18 cellular contexts compared by ENCODE assay signal in the genomic region with DNA sequence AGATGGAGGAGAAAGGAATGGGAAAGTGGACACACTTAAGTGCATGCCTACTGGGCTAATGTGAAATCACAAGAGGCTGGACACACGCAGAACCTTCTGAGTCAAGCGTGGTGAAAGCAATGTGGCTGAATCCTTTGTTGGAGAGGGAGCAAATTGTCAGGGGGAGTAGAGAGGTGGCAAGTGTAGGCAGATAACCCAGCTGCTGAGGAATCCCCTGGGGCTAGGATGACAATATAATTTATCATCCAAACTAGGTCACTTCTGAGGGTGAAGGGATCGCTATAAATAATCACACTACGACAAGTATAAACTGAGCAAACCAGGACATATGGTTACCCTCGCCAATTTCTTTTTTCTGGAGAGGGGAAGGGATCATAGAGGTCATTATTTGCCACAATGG. TPM values are rescaled to one million over a fixed set of nuclear protein-coding genes. Genes with fewer than 3 reads are reported as not detected.
DNase-seq lines count a peak whose midpoint lies in the region; ATAC-seq and TF ChIP-seq lines count a peak whose summit lies in the region.
"Had no signal": no experiment of that assay in that cellular context is flagged by ENCODE, and none has a peak within 500 bp of the region (broad histone marks: within the 10 kb centered on the region; RNA-seq: fewer than 3 reads in every experiment).

No MANE protein-coding gene starts in this region.

- ATAC-seq in T-helper 17 cell, result no peak
- ATAC-seq: activated CD4-positive, CD25-positive, alpha-beta regulatory T cell treated with anti-CD3 and anti-CD28 coated beads, Interleukin-2, amount 50 U/mL, for 24 hours had no signal

- peaks cover 0 to 68% (median 0%) of the 10 kb centered on the region in 3 donors for H3K36me3 ChIP-seq in Peyer's patch

- peaks cover 2% of the 10 kb centered on the region for H3K9me3 ChIP-seq in T-helper 17 cell (ENCODE audit: control insufficient read depth, low read length, poor library complexity, severe bottlenecking)
- no peaks in the 10 kb centered on the region for H3K9me3 ChIP-seq in Peyer's patch

- CTCF ChIA-PET in activated CD4-positive, alpha-beta memory T cell treated with anti-CD3 and anti-CD28 coated beads for 36 hours (lab: Charles Lee), result no interaction called here

- no peak overlapping the region for H3K4me3 ChIP-seq in Peyer's patch
- H3K4me3 ChIP-seq: lung had no signal

- no peaks in the 10 kb centered on the region for H3K4me1 ChIP-seq in Peyer's patch

- DNase-seq in Daoy (ENCODE audit: low read depth) (peak; percentile 11), LHCN-M2 (ENCODE audit: low read depth) (peak; percentile 71), T-helper 17 cell (no peak), mesothelial cell of epicardium (ENCODE audit: low spot score in 2 of 2, unreplicated experiment in 2 of 2) (no peak), Peyer's patch (no peak)
- no peak for DNase-seq in activated CD4-positive, alpha-beta T cell treated with anti-CD3 and anti-CD28 coated beads, Interleukin-2, amount 10 ng/mL, durations not matched to agents 24 days and 14 days
- DNase-seq in activated CD4-positive, alpha-beta memory T cell treated with anti-CD3 and anti-CD28 coated beads for 36 hours, result no peak
- no peak for DNase-seq in activated T-cell treated with anti-CD3 and anti-CD28 coated beads, Interleukin-2, amount 50 U/mL, for 24 hours
- DNase-seq: activated CD8-positive, alpha-beta memory T cell treated with anti-CD3 and anti-CD28 coated beads, Interleukin-2, amount 50 U/mL, for 4 hours; activated naive CD4-positive, alpha-beta T cell; brain microvascular endothelial cell; DMS 273 treated with DMSO at 0.1 percent for 48 hours; effector CD4-positive, alpha-beta T cell; NCI-H1105; NCI-H510A treated with DMSO at 0.1 percent for 48 hours; T-helper 1 cell had no signal

- H3K27ac Mint-ChIP-seq in T-helper 17 cell, result peak overlapping the region; percentile 59
- peak overlapping the region; percentile 43 for H3K27ac Mint-ChIP-seq in mesothelial cell of epicardium
- no peak overlapping the region for H3K27ac Mint-ChIP-seq in activated CD4-positive, alpha-beta T cell treated with anti-CD3 and anti-CD28 coated beads, Interleukin-2, amount 10 ng/mL, durations not matched to agents 24 days and 14 days
- H3K27ac Mint-ChIP-seq in activated CD4-positive, alpha-beta memory T cell treated with anti-CD3 and anti-CD28 coated beads for 36 hours, result no peak overlapping the region
- H3K27ac Mint-ChIP-seq in activated T-cell treated with anti-CD3 and anti-CD28 coated beads, Interleukin-2, amount 50 U/mL, for 24 hours, result no peak overlapping the region

- H3K36me3 Mint-ChIP-seq in T-helper 17 cell (ENCODE audit: low read depth) (peaks cover 8% of the 10 kb centered on the region), mesothelial cell of epicardium (peaks cover 24% of the 10 kb centered on the region)
- H3K36me3 Mint-ChIP-seq in activated CD4-positive, alpha-beta T cell treated with anti-CD3 and anti-CD28 coated beads, Interleukin-2, amount 10 ng/mL, durations not matched to agents 24 days and 14 days (ENCODE audit: low read depth), result peaks cover 58% of the 10 kb centered on the region
- H3K36me3 Mint-ChIP-seq in activated CD4-positive, alpha-beta memory T cell treated with anti-CD3 and anti-CD28 coated beads for 36 hours, result peaks cover 26% of the 10 kb centered on the region
- H3K36me3 Mint-ChIP-seq in activated T-cell treated with anti-CD3 and anti-CD28 coated beads, Interleukin-2, amount 50 U/mL, for 24 hours (ENCODE audit: low read depth), result peaks cover 97% of the 10 kb centered on the region

- POLR2A ChIA-PET in activated CD4-positive, alpha-beta memory T cell treated with anti-CD3 and anti-CD28 coated beads for 36 hours (lab: Charles Lee), result no interaction called here

- no peaks in the 10 kb centered on the region for H3K27me3 Mint-ChIP-seq in T-helper 17 cell
- H3K27me3 Mint-ChIP-seq in mesothelial cell of epicardium (ENCODE audit: low read depth), result no peaks in the 10 kb centered on the region
- no peaks in the 10 kb centered on the region for H3K27me3 Mint-ChIP-seq in activated CD4-positive, alpha-beta T cell treated with anti-CD3 and anti-CD28 coated beads, Interleukin-2, amount 10 ng/mL, durations not matched to agents 24 days and 14 days
- no peaks in the 10 kb centered on the region for H3K27me3 Mint-ChIP-seq in activated CD4-positive, alpha-beta memory T cell treated with anti-CD3 and anti-CD28 coated beads for 36 hours
- H3K27me3 Mint-ChIP-seq in activated T-cell treated with anti-CD3 and anti-CD28 coated beads, Interleukin-2, amount 50 U/mL, for 24 hours, result no peaks in the 10 kb centered on the region

- TF ChIP-seq CTCF in mesothelial cell of epicardium (IDR thresholded peaks at IDR 0.05; ENCODE audit: unreplicated experiment), result no peak
- TF ChIP-seq CTCF in Peyer's patch (IDR thresholded peaks at IDR 0.05), result no peak

- intact Hi-C loops in activated CD4-positive, alpha-beta T cell treated with anti-CD3 and anti-CD28 coated beads, Interleukin-2, amount 10 ng/mL, durations not matched to agents 24 days and 14 days (cut with micrococcal nuclease), result no loop called here
- intact Hi-C loops in activated CD4-positive, alpha-beta memory T cell treated with anti-CD3 and anti-CD28 coated beads for 36 hours (cut with micrococcal nuclease), result no loop called here

- H3K27ac ChIP-seq in Peyer's patch, result no peak overlapping the region
- H3K27ac ChIP-seq: brain microvascular endothelial cell had no signal

- no peaks in the 10 kb centered on the region for H3K9me3 Mint-ChIP-seq in mesothelial cell of epicardium
- no peaks in the 10 kb centered on the region for H3K9me3 Mint-ChIP-seq in activated CD4-positive, alpha-beta T cell treated with anti-CD3 and anti-CD28 coated beads, Interleukin-2, amount 10 ng/mL, durations not matched to agents 24 days and 14 days
- H3K9me3 Mint-ChIP-seq in activated CD4-positive, alpha-beta memory T cell treated with anti-CD3 and anti-CD28 coated beads for 36 hours, result no peaks in the 10 kb centered on the region
- no peaks in the 10 kb centered on the region for H3K9me3 Mint-ChIP-seq in activated T-cell treated with anti-CD3 and anti-CD28 coated beads, Interleukin-2, amount 50 U/mL, for 24 hours

- peaks cover 5% of the 10 kb centered on the region for H3K4me1 Mint-ChIP-seq in T-helper 17 cell
- peaks cover 7% of the 10 kb centered on the region for H3K4me1 Mint-ChIP-seq in mesothelial cell of epicardium
- H3K4me1 Mint-ChIP-seq in activated CD4-positive, alpha-beta T cell treated with anti-CD3 and anti-CD28 coated beads, Interleukin-2, amount 10 ng/mL, durations not matched to agents 24 days and 14 days, result peaks cover 8% of the 10 kb centered on the region
- peaks cover 14% of the 10 kb centered on the region for H3K4me1 Mint-ChIP-seq in activated CD4-positive, alpha-beta memory T cell treated with anti-CD3 and anti-CD28 coated beads for 36 hours (ENCODE audit: low read depth)
- peaks cover 32% of the 10 kb centered on the region for H3K4me1 Mint-ChIP-seq in activated T-cell treated with anti-CD3 and anti-CD28 coated beads, Interleukin-2, amount 50 U/mL, for 24 hours (ENCODE audit: low read depth)

- H3K27me3 ChIP-seq in Peyer's patch, result no peaks in the 10 kb centered on the region
- H3K27me3 ChIP-seq: brain microvascular endothelial cell had no signal

- H3K4me3 Mint-ChIP-seq in T-helper 17 cell, result no peak overlapping the region
- no peak overlapping the region for H3K4me3 Mint-ChIP-seq in mesothelial cell of epicardium
- H3K4me3 Mint-ChIP-seq in activated CD4-positive, alpha-beta T cell treated with anti-CD3 and anti-CD28 coated beads, Interleukin-2, amount 10 ng/mL, durations not matched to agents 24 days and 14 days, result no peak overlapping the region
- H3K4me3 Mint-ChIP-seq in activated CD4-positive, alpha-beta memory T cell treated with anti-CD3 and anti-CD28 coated beads for 36 hours, result no peak overlapping the region
- H3K4me3 Mint-ChIP-seq in activated T-cell treated with anti-CD3 and anti-CD28 coated beads, Interleukin-2, amount 50 U/mL, for 24 hours, result no peak overlapping the region

- no peak for TF ChIP-seq POLR2A in Peyer's patch (IDR thresholded peaks at IDR 0.05)

RNA-seq across cellular contexts. Expression of gene TAMM41, which starts 28.7 kb away (rescaled TPM):
- 9.5 and 11.1 TPM in 2 replicates for total RNA-seq in Daoy (2014; rRNA removed; shearing (Covaris generic))
- total RNA-seq in LHCN-M2 (2014; rRNA removed), result 9.2 and 11.4 TPM in 2 replicates
- 13.8 TPM for polyA plus RNA-seq in LHCN-M2 (2012)
- total RNA-seq in T-helper 17 cell, result 10 to 100 TPM; 21.5 to 22.9 TPM
- total RNA-seq in mesothelial cell of epicardium, result 27.4 to 30.9 TPM (median 27.7 TPM) in 3 replicates
- total RNA-seq in Peyer's patch, result 10 to 100 TPM in 3 of 4 donors, 1 to 10 TPM in 1; 9.1 to 56.9 (median 24.1) TPM
- total RNA-seq in activated CD4-positive, alpha-beta T cell treated with anti-CD3 and anti-CD28 coated beads, Interleukin-2, amount 10 ng/mL, durations not matched to agents 24 days and 14 days, result 34.2 and 35.6 TPM in 2 replicates
- total RNA-seq in activated CD4-positive, alpha-beta memory T cell treated with anti-CD3 and anti-CD28 coated beads for 36 hours, result 10 to 100 TPM; 25.5 to 25.6 TPM

Comparison
In these comparisons a context has a peak if more than half of its experiments do, and no peak if none do; other contexts are left out.
1. DNase-seq: peak in Daoy (single experiment) and LHCN-M2 (single experiment); none in T-helper 17 cell (0 of 3), mesothelial cell of epicardium (0 of 2), Peyer's patch (0 of 3), activated CD4-positive, alpha-beta T cell treated with anti-CD3 and anti-CD28 coated beads, Interleukin-2, amount 10 ng/mL, durations not matched to agents 24 days and 14 days (single experiment), activated CD4-positive, alpha-beta memory T cell treated with anti-CD3 and anti-CD28 coated beads for 36 hours (single experiment) and activated T-cell treated with anti-CD3 and anti-CD28 coated beads, Interleukin-2, amount 50 U/mL, for 24 hours (single experiment).
2. H3K27ac Mint-ChIP-seq: peak in T-helper 17 cell (single experiment) and mesothelial cell of epicardium (single experiment); none in activated CD4-positive, alpha-beta T cell treated with anti-CD3 and anti-CD28 coated beads, Interleukin-2, amount 10 ng/mL, durations not matched to agents 24 days and 14 days (single experiment), activated CD4-positive, alpha-beta memory T cell treated with anti-CD3 and anti-CD28 coated beads for 36 hours (single experiment) and activated T-cell treated with anti-CD3 and anti-CD28 coated beads, Interleukin-2, amount 50 U/mL, for 24 hours (single experiment).